In genomic region chr3:85259748-85260147, GRCh38 we compare ENCODE assay signal across 22 cellular contexts.
"Had no signal": no experiment of that assay in that cellular context is flagged by ENCODE, and none has a peak within 500 bp of the region (broad histone marks: within the 10 kb centered on the region; RNA-seq: fewer than 3 reads in every experiment).

No MANE protein-coding gene starts in this region.

- H3K4me1 Mint-ChIP-seq: immature natural killer cell, memory B cell had no signal

- ATAC-seq: gastroesophageal sphincter; left cardiac atrium; lower lobe of right lung; natural killer cell treated with Interleukin-12 subunit alpha and Interleukin-12 subunit beta and Interleukin-15 and Interleukin-18, amount 100 ng/mL, for 72 hours; stimulated activated naive CD8-positive, alpha-beta T cell treated with anti-CD3 and anti-CD28 coated beads, Interleukin-15, Interleukin-2, amounts not matched to agents 100 U/mL and 50 U/mL, for 24 hours had no signal

- H3K36me3 Mint-ChIP-seq: immature natural killer cell, memory B cell, mesothelial cell of epicardium, neural progenitor cell, type B pancreatic cell had no signal

- H3K9me3 Mint-ChIP-seq: mesothelial cell of epicardium, neural progenitor cell, type B pancreatic cell had no signal

- H3K27me3 Mint-ChIP-seq: memory B cell; natural killer cell treated with Interleukin-12 subunit alpha and Interleukin-12 subunit beta and Interleukin-15 and Interleukin-18, amount 100 ng/mL, for 72 hours; type B pancreatic cell had no signal

- H3K4me3 Mint-ChIP-seq: immature natural killer cell; memory B cell; mesothelial cell of epicardium; natural killer cell treated with Interleukin-12 subunit alpha and Interleukin-12 subunit beta and Interleukin-15 and Interleukin-18, amount 100 ng/mL, for 72 hours; neural progenitor cell; type B pancreatic cell had no signal

- H3K27ac Mint-ChIP-seq: immature natural killer cell; memory B cell; mesothelial cell of epicardium; natural killer cell treated with Interleukin-12 subunit alpha and Interleukin-12 subunit beta and Interleukin-15 and Interleukin-18, amount 100 ng/mL, for 72 hours; neural progenitor cell; type B pancreatic cell had no signal

- DNase-seq: cortex of kidney; dorsolateral prefrontal cortex; effector CD8-positive, alpha-beta T cell; glutamatergic neuron; immature natural killer cell; kidney; left cardiac atrium; left ventricle myocardium inferior; lower lobe of right lung; nucleus accumbens; ovary; sigmoid colon; small intestine; stimulated activated CD4-positive, alpha-beta T cell treated with anti-CD3 and anti-CD28 coated beads, Interleukin-2, amount 100 ng/mL, for 48 hours; stimulated activated naive CD8-positive, alpha-beta T cell treated with anti-CD3 and anti-CD28 coated beads, Interleukin-15, Interleukin-2, amounts not matched to agents 100 U/mL and 50 U/mL, for 24 hours; thyroid gland had no signal
